In genomic region chr18:9711361-9712129, GRCh38 we compare ENCODE assay signal across 8 cellular contexts. TPM values are rescaled to one million over a fixed set of nuclear protein-coding genes. Genes with fewer than 3 reads are reported as not detected.
DNase-seq lines count a peak whose midpoint lies in the region; ATAC-seq and TF ChIP-seq lines count a peak whose summit lies in the region.

No MANE protein-coding gene starts in this region.

- no peak for DNase-seq in PC-9
- DNase-seq in SJCRH30, result no peak
- no peak for DNase-seq in psoas muscle
- no peak for DNase-seq in cerebellar cortex (ENCODE audit: low spot score)
- no peak for DNase-seq in GM03348 (ENCODE audit: low spot score)

- no peaks in the 10 kb centered on the region for H3K9me2 ChIP-seq in PC-9 (ENCODE audit: insufficient read depth)

- intact Hi-C loops in PC-9 (cut with micrococcal nuclease; ENCODE audit: unreplicated experiment), result no loop called here
- intact Hi-C loops in psoas muscle (cut with DNase I), result no loop called here

- peak; percentile 71 for ATAC-seq in GM18907 (IDR thresholded peaks at IDR 0.05; ENCODE audit: unreplicated experiment)
- ATAC-seq in HG02763 (IDR thresholded peaks at IDR 0.05; ENCODE audit: unreplicated experiment), result peak; percentile 53
- ATAC-seq in psoas muscle, result no peak

- peaks cover 23% of the 10 kb centered on the region for H3K4me1 ChIP-seq in PC-9 (replicated peaks; ENCODE audit: insufficient read depth)
- peaks cover 85 to 87% of the 10 kb centered on the region in 2 experiments for H3K4me1 ChIP-seq in neutrophil (ENCODE audit: control insufficient read depth in 1 of 2, insufficient read depth in 1 of 2, low read depth in 1 of 2, low read length in 1 of 2)
- no peaks in the 10 kb centered on the region for H3K4me1 ChIP-seq in SJCRH30
- H3K4me1 ChIP-seq in psoas muscle, result no peaks in the 10 kb centered on the region

- POLR2A ChIA-PET in PC-9 (lab: Charles Lee; ENCODE audit: unreplicated experiment), result interaction anchor here (0.7 to 1.0 kb wide), 2 partner anchors 127 to 148 kb away, joined by 5 read pairs; no protein-coding TSS in a partner anchor

- H2AFZ ChIP-seq in PC-9, result no peak overlapping the region

- WGBS in psoas muscle, 3 donors, result 78 to 83% (median 81%) methylated on average over 7 of the region's 7 CpGs

- H3K9me3 ChIP-seq in PC-9 (ENCODE audit: insufficient read depth, low read depth) (no peaks in the 10 kb centered on the region), neutrophil (no peaks in the 10 kb centered on the region), SJCRH30 (replicated peaks) (no peaks in the 10 kb centered on the region), psoas muscle (no peaks in the 10 kb centered on the region)

- H3K79me2 ChIP-seq in PC-9 (ENCODE audit: low read depth), result peaks cover 80% of the 10 kb centered on the region

- no peak for TF ChIP-seq CTCF in PC-9 (conservative IDR thresholded peaks at IDR 0.05)
- no peak for TF ChIP-seq CTCF in neutrophil (IDR thresholded peaks at IDR 0.05)
- TF ChIP-seq CTCF in psoas muscle (IDR thresholded peaks at IDR 0.05), result no peak

- H3K4me3 ChIP-seq in PC-9, result no peak overlapping the region
- peak overlapping the region; percentile 95 to 97 for H3K4me3 ChIP-seq in neutrophil (ENCODE audit: low read depth in 1 of 2, low read length in 1 of 2)
- no peak overlapping the region for H3K4me3 ChIP-seq in SJCRH30
- H3K4me3 ChIP-seq in psoas muscle, result no peak overlapping the region

- H3K36me3 ChIP-seq in PC-9 (ENCODE audit: low read depth), result 0 out of 2 replicates have a peak, but pooled peaks cover 9% of the 10 kb centered on the region
- no peaks in the 10 kb centered on the region for H3K36me3 ChIP-seq in neutrophil
- no peaks in the 10 kb centered on the region for H3K36me3 ChIP-seq in SJCRH30
- H3K36me3 ChIP-seq in psoas muscle (ENCODE audit: insufficient read depth in 1 of 2, low read depth in 1 of 2), result no peaks in the 10 kb centered on the region

- BruUV-seq in PC-9 (replicated peaks; lab: Mats Ljungman, UMichigan), result no TSS peak

- no peaks in the 10 kb centered on the region for H4K20me1 ChIP-seq in PC-9 (ENCODE audit: insufficient read depth)

- peak overlapping the region; percentile 13; the same call in 1 of the 2 replicates for H3K4me2 ChIP-seq in PC-9

- H3F3A ChIP-seq in PC-9 (ENCODE audit: insufficient read depth, low read depth), result peaks cover 13% of the 10 kb centered on the region; the same call in 1 of the 2 replicates

- CTCF ChIA-PET in PC-9 (lab: Charles Lee), result no interaction called here

- H3K27ac ChIP-seq in PC-9 (no peak overlapping the region), neutrophil (peak overlapping the region; percentile 97), SJCRH30 (no peak overlapping the region), psoas muscle (no peak overlapping the region)

- H3K27me3 ChIP-seq in PC-9 (ENCODE audit: insufficient read depth, low read depth) (no peaks in the 10 kb centered on the region), neutrophil (no peaks in the 10 kb centered on the region), SJCRH30 (no peaks in the 10 kb centered on the region), psoas muscle (ENCODE audit: insufficient read depth in 3 of 3, low read length in 2 of 3) (peaks cover 0 to 49% (median 0%) of the 10 kb centered on the region in 3 donors)

RNA-seq across cellular contexts. Expression of gene RAB31, which starts 3.4 kb away (rescaled TPM):
- 48.6 and 51.0 TPM in 2 replicates for total RNA-seq in PC-9 (2021)
- total RNA-seq in SJCRH30 (2014; rRNA removed; shearing (Covaris generic)), result 7.1 and 8.1 TPM in 2 replicates
- 1 to 10 TPM; 5.3 to 8.9 (median 6.6) TPM for total RNA-seq in psoas muscle
- 1 to 10 TPM; 2.2 to 4.1 (median 3.0) TPM for polyA plus RNA-seq in psoas muscle

Comparison
In these comparisons a context has a peak if more than half of its experiments do, and no peak if none do; other contexts are left out.
1. ATAC-seq: peak in GM18907 (single experiment) and HG02763 (single experiment); none in psoas muscle (0 of 4).
2. H3K4me3 ChIP-seq: peak in neutrophil (2 of 2); none in PC-9 (single experiment), SJCRH30 (single experiment) and psoas muscle (single experiment).